17 cellular contexts compared by ENCODE assay signal in the genomic region with DNA sequence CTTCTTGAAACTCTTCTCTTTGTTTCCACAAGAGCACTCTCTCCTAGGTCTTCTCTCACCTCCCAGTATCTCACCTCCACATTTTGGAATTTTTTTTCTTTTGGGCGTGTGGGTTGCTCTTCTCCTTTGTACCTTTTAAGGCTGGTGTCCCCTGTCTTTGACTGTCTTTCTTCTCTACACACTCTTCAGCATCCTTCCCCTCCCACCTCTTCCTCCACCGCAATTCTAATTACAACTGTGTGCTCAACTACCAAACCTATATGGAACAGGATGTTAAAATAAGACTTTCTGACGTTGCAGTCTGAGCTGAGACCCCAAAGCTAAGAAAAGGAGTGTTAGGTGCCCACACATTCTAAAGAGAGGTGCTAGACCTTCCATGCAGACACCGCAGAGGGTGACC. TPM values are rescaled to one million over a fixed set of nuclear protein-coding genes. Genes with fewer than 3 reads are reported as not detected.
A peak's percentile ranks its signal among the peaks of the same experiment; 100 is the strongest.
DNase-seq lines count a peak whose midpoint lies in the region; ATAC-seq and TF ChIP-seq lines count a peak whose summit lies in the region.
"Had no signal": no experiment of that assay in that cellular context is flagged by ENCODE, and none has a peak within 500 bp of the region (broad histone marks: within the 10 kb centered on the region; RNA-seq: fewer than 3 reads in every experiment).

No MANE protein-coding gene starts in this region.

- H3K36me3 ChIP-seq in Panc1 (ENCODE audit: control insufficient read depth, insufficient read depth, low read length): no peaks in the 10 kb centered on the region
- H3K36me3 ChIP-seq: BLaER1 treated with 17β-estradiol and CSF1 and Interleukin-3, amounts not matched to agents 10 nM and 100 nM; HAP-1 had no signal

- no peak for TF ChIP-seq CTCF in Panc1 (IDR thresholded peaks at IDR 0.05)
- TF ChIP-seq CTCF in GM10248 (IDR thresholded peaks at IDR 0.05; ENCODE audit: control extremely low read depth, extremely low read depth, low read depth, missing control alignments): no peak

- H3K4me3 Mint-ChIP-seq in activated naive CD8-positive, alpha-beta T cell treated with anti-CD3 and anti-CD28 coated beads, Interleukin-2, amount 10 ng/mL, durations not matched to agents 7 days and 5 days: no peak overlapping the region
- no peak overlapping the region for H3K4me3 Mint-ChIP-seq in activated naive CD8-positive, alpha-beta T cell treated with anti-CD3 and anti-CD28 coated beads for 36 hours
- no peak overlapping the region for H3K4me3 Mint-ChIP-seq in stimulated activated memory B cell treated with anti-CD40 and anti-IgM and Interleukin-4, amounts not matched to agents 10 μg/mL and 1 μg/mL and 100 μg/mL, for 72 hours
- H3K4me3 Mint-ChIP-seq: B cell; CD8-positive, alpha-beta T cell had no signal

- peaks cover 3% of the 10 kb centered on the region for H3K9me3 Mint-ChIP-seq in activated naive CD8-positive, alpha-beta T cell treated with anti-CD3 and anti-CD28 coated beads, Interleukin-2, amount 10 ng/mL, durations not matched to agents 7 days and 5 days
- H3K9me3 Mint-ChIP-seq in activated naive CD8-positive, alpha-beta T cell treated with anti-CD3 and anti-CD28 coated beads for 36 hours: no peaks in the 10 kb centered on the region
- no peaks in the 10 kb centered on the region for H3K9me3 Mint-ChIP-seq in stimulated activated memory B cell treated with anti-CD40 and anti-IgM and Interleukin-4, amounts not matched to agents 10 μg/mL and 1 μg/mL and 100 μg/mL, for 72 hours
- H3K9me3 Mint-ChIP-seq: CD8-positive, alpha-beta T cell had no signal

- intact Hi-C loops in Panc1 (cut with micrococcal nuclease; ENCODE audit: unreplicated experiment): no loop called here

- POLR2A ChIA-PET in activated naive CD8-positive, alpha-beta T cell treated with anti-CD3 and anti-CD28 coated beads, Interleukin-2, amount 10 ng/mL, durations not matched to agents 7 days and 5 days (lab: Charles Lee): no interaction called here
- POLR2A ChIA-PET in Panc1 (lab: Charles Lee) (interaction anchor here (0.7 kb wide), 1 partner anchor 40 kb away, joined by 3 read pairs; no protein-coding TSS in a partner anchor), GM10248 (lab: Yijun Ruan, JAX) (no interaction called here)

- H3K27ac ChIP-seq in Panc1 (ENCODE audit: low read length): peak overlapping the region; percentile 5; the same call in 1 of the 2 replicates
- H3K27ac ChIP-seq in epithelial cell of prostate: peak overlapping the region; percentile 79
- H3K27ac ChIP-seq: GM23248 had no signal

- H3K36me3 Mint-ChIP-seq in activated naive CD8-positive, alpha-beta T cell treated with anti-CD3 and anti-CD28 coated beads, Interleukin-2, amount 10 ng/mL, durations not matched to agents 7 days and 5 days: peaks cover 5% of the 10 kb centered on the region
- H3K36me3 Mint-ChIP-seq in activated naive CD8-positive, alpha-beta T cell treated with anti-CD3 and anti-CD28 coated beads for 36 hours: no peaks in the 10 kb centered on the region
- no peaks in the 10 kb centered on the region for H3K36me3 Mint-ChIP-seq in stimulated activated memory B cell treated with anti-CD40 and anti-IgM and Interleukin-4, amounts not matched to agents 10 μg/mL and 1 μg/mL and 100 μg/mL, for 72 hours
- H3K36me3 Mint-ChIP-seq: CD8-positive, alpha-beta T cell had no signal

- H3K27ac Mint-ChIP-seq in activated naive CD8-positive, alpha-beta T cell treated with anti-CD3 and anti-CD28 coated beads, Interleukin-2, amount 10 ng/mL, durations not matched to agents 7 days and 5 days: no peak overlapping the region
- H3K27ac Mint-ChIP-seq in activated naive CD8-positive, alpha-beta T cell treated with anti-CD3 and anti-CD28 coated beads for 36 hours: no peak overlapping the region
- H3K27ac Mint-ChIP-seq in stimulated activated memory B cell treated with anti-CD40 and anti-IgM and Interleukin-4, amounts not matched to agents 10 μg/mL and 1 μg/mL and 100 μg/mL, for 72 hours: peak overlapping the region; percentile 15
- H3K27ac Mint-ChIP-seq: B cell; CD8-positive, alpha-beta T cell had no signal

- BruUV-seq in Panc1 (replicated peaks; lab: Mats Ljungman, UMichigan): no TSS peak

- H3K4me3 ChIP-seq in Panc1 (ENCODE audit: low read depth in 2 of 2, low read length in 2 of 2): no peak overlapping the region
- H3K4me3 ChIP-seq: BLaER1 treated with 17β-estradiol and CSF1 and Interleukin-3, amounts not matched to agents 10 nM and 100 nM; GM12878; GM23248; HAP-1 had no signal

- no peaks in the 10 kb centered on the region for H3K9me3 ChIP-seq in Panc1 (ENCODE audit: control insufficient read depth, insufficient read depth, low read depth, low read length)
- H3K9me3 ChIP-seq: HAP-1 had no signal

- peaks cover 54% of the 10 kb centered on the region for H3K27me3 Mint-ChIP-seq in activated naive CD8-positive, alpha-beta T cell treated with anti-CD3 and anti-CD28 coated beads, Interleukin-2, amount 10 ng/mL, durations not matched to agents 7 days and 5 days
- peaks cover 53% of the 10 kb centered on the region for H3K27me3 Mint-ChIP-seq in activated naive CD8-positive, alpha-beta T cell treated with anti-CD3 and anti-CD28 coated beads for 36 hours
- H3K27me3 Mint-ChIP-seq in stimulated activated memory B cell treated with anti-CD40 and anti-IgM and Interleukin-4, amounts not matched to agents 10 μg/mL and 1 μg/mL and 100 μg/mL, for 72 hours: no peaks in the 10 kb centered on the region
- H3K27me3 Mint-ChIP-seq: B cell had no signal

- H3K4me1 ChIP-seq in Panc1 (ENCODE audit: control insufficient read depth, insufficient read depth, low read length): peaks cover 27% of the 10 kb centered on the region

- CTCF ChIA-PET in Panc1 (lab: Charles Lee) (no interaction called here), GM10248 (lab: Yijun Ruan, JAX) (interaction anchor here (1.3 kb wide), 1 partner anchor 13 kb away, joined by 6 read pairs; no protein-coding TSS in a partner anchor)

- DNase-seq in activated naive CD8-positive, alpha-beta T cell treated with anti-CD3 and anti-CD28 coated beads, Interleukin-2, amount 10 ng/mL, durations not matched to agents 7 days and 5 days: no peak
- DNase-seq in activated naive CD8-positive, alpha-beta T cell treated with anti-CD3 and anti-CD28 coated beads for 36 hours: no peak
- DNase-seq in Panc1 (ENCODE audit: low read depth, low spot score): no peak
- no peak for DNase-seq in epithelial cell of prostate (ENCODE audit: low read depth, low spot score)
- DNase-seq in GM10248 (ENCODE audit: extremely low spot score): no peak
- no peak for DNase-seq in anterior cingulate cortex (lab: John Stamatoyannopoulos, UW)
- DNase-seq: Calu3; CD8-positive, alpha-beta T cell; DMS79 treated with DMSO at 0.1 percent for 48 hours; GF-D8; GM23248; IMR-90 had no signal

- peak; percentile 49 for ATAC-seq in activated naive CD8-positive, alpha-beta T cell treated with anti-CD3 and anti-CD28 coated beads, Interleukin-2, amount 10 ng/mL, durations not matched to agents 7 days and 5 days (ENCODE audit: low read depth)
- no peak for ATAC-seq in Panc1
- ATAC-seq in stimulated activated memory B cell treated with anti-CD40 and anti-IgM and Interleukin-4, amounts not matched to agents 10 μg/mL and 1 μg/mL and 100 μg/mL, for 72 hours: no peak
- ATAC-seq: CD8-positive, alpha-beta T cell; GM12878 had no signal

- H3K4me1 Mint-ChIP-seq in activated naive CD8-positive, alpha-beta T cell treated with anti-CD3 and anti-CD28 coated beads, Interleukin-2, amount 10 ng/mL, durations not matched to agents 7 days and 5 days: peaks cover 21% of the 10 kb centered on the region
- peaks cover 17% of the 10 kb centered on the region for H3K4me1 Mint-ChIP-seq in activated naive CD8-positive, alpha-beta T cell treated with anti-CD3 and anti-CD28 coated beads for 36 hours
- peaks cover 42% of the 10 kb centered on the region for H3K4me1 Mint-ChIP-seq in stimulated activated memory B cell treated with anti-CD40 and anti-IgM and Interleukin-4, amounts not matched to agents 10 μg/mL and 1 μg/mL and 100 μg/mL, for 72 hours

- H3K27me3 ChIP-seq in Panc1 (ENCODE audit: control insufficient read depth, insufficient read depth, low read length): no peaks in the 10 kb centered on the region
- H3K27me3 ChIP-seq: BLaER1 treated with 17β-estradiol and CSF1 and Interleukin-3, amounts not matched to agents 10 nM and 100 nM had no signal

- in situ Hi-C loops in Panc1 (cut with HindIII; ENCODE audit: low pct_unique_long_range_greater_than_20kb, low sequenced_read_pairs): no loop called here

RNA-seq across cellular contexts. Expression of gene ADRB1, which starts 14.0 kb away (rescaled TPM):
- 1 to 10 TPM in 1 of 2 experiments, under 1 TPM in 1; 0.91 to 1.0 TPM for total RNA-seq in activated naive CD8-positive, alpha-beta T cell treated with anti-CD3 and anti-CD28 coated beads, Interleukin-2, amount 10 ng/mL, durations not matched to agents 7 days and 5 days
- under 1 TPM in 1 of 2 experiments, not detected in 1; 0.14 TPM for total RNA-seq in activated naive CD8-positive, alpha-beta T cell treated with anti-CD3 and anti-CD28 coated beads for 36 hours
- total RNA-seq in Panc1 (2021; ENCODE audit: unreplicated experiment): 12.9 TPM
- 11.0 TPM for polyA plus RNA-seq in Panc1 (2012; ENCODE audit: insufficient read length)
- total RNA-seq: B cell, GM23248, IMR-90 had no signal
- polyA plus RNA-seq: GM23248, IMR-90 had no signal
